18 cellular contexts compared by ENCODE assay signal in the genomic region with DNA sequence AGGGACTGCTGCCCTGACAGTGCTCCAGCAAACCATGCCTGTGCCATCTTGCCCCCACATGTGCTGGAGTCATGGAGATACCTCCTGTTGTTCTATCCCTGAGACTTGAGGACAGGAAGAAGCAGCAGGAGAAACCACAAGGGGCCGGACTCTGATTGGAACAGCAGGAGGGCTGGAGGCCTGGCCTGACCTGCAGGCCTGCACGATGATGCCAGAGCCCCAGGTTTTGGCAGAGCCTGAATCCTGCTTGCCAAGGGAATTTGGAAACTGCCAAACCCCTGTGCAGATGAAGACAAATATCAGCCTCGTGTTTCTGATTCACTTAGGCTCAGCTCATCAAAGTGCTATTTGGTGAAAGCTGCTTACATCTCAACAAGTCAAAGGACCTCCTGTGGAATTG.
DNase-seq lines count a peak whose midpoint lies in the region; ATAC-seq and TF ChIP-seq lines count a peak whose summit lies in the region.
"Had no signal": no experiment of that assay in that cellular context is flagged by ENCODE, and none has a peak within 500 bp of the region (broad histone marks: within the 10 kb centered on the region; RNA-seq: fewer than 3 reads in every experiment).

No MANE protein-coding gene starts in this region.

- no peaks in the 10 kb centered on the region for H3K36me3 ChIP-seq in SK-N-SH (replicated peaks in 1 of 2; ENCODE audit: control insufficient read depth in 1 of 2, insufficient read depth in 2 of 2, low read length in 1 of 2)
- no peaks in the 10 kb centered on the region for H3K36me3 ChIP-seq in tibial artery
- H3K36me3 ChIP-seq: lower lobe of right lung had no signal

- no peaks in the 10 kb centered on the region for H3K27me3 ChIP-seq in SK-N-SH (ENCODE audit: insufficient read depth)
- H3K27me3 ChIP-seq in tibial artery, result no peaks in the 10 kb centered on the region

- H2AFZ ChIP-seq in SK-N-SH (ENCODE audit: low read depth), result no peak overlapping the region

- H3K27ac ChIP-seq in SK-N-SH (ENCODE audit: low read depth in 2 of 2, low read length in 1 of 2) (no peak overlapping the region), tibial artery (peak overlapping the region; percentile 24 to 31)
- H3K27ac ChIP-seq: A549, lower lobe of right lung had no signal

- POLR2A ChIA-PET in SK-N-SH (lab: Yijun Ruan, JAX), result no interaction called here
- POLR2A ChIA-PET in MCF 10A (lab: Yijun Ruan, JAX), result interaction anchor here (0.6 to 9.5 kb wide), 8 partner anchors 36 to 228 kb away, joined by 3 to 58 read pairs (median 3); a partner anchor contains a TSS

- H3K4me2 ChIP-seq in SK-N-SH, result no peak overlapping the region
- H3K4me2 ChIP-seq: A549 had no signal

- H3K27me3 Mint-ChIP-seq in MCF 10A (ENCODE audit: insufficient read depth, unreplicated experiment), result no peaks in the 10 kb centered on the region

- no peak for TF ChIP-seq RAD21 in SK-N-SH (IDR thresholded peaks at IDR 0.05; ENCODE audit: low read length)

- ATAC-seq in SK-N-SH treated with all-trans-retinoic acid at 6 μM for 48 hours (no peak), left ventricle myocardium superior (peak; percentile 33), HG02623 (IDR thresholded peaks at IDR 0.05; ENCODE audit: unreplicated experiment) (no peak), GM19467 (IDR thresholded peaks at IDR 0.05; ENCODE audit: unreplicated experiment) (no peak)
- ATAC-seq: A549, lower lobe of right lung had no signal

- TF ChIP-seq EP300 in SK-N-SH (IDR thresholded peaks at IDR 0.05; ENCODE audit: borderline replicate concordance in 1 of 2, low read depth in 1 of 2, low read length in 1 of 2), result no peak

- no peaks in the 10 kb centered on the region for H3K9me3 Mint-ChIP-seq in MCF 10A (ENCODE audit: unreplicated experiment)
- H3K9me3 Mint-ChIP-seq: activated T-helper 2 cell treated with anti-CD3 and anti-CD28 coated beads, Interferon-gamma antibody, Interleukin-2, Interleukin-4, amounts not matched to agents 10 μg/mL and 5 μg/mL and 100 μg/mL, durations not matched to agents 14 hours and 24 hours and 36 hours; neural crest cell had no signal

- H3K79me2 ChIP-seq in SK-N-SH (ENCODE audit: insufficient read depth), result no peaks in the 10 kb centered on the region

- peaks cover 47% of the 10 kb centered on the region for H3K4me1 Mint-ChIP-seq in MCF 10A (ENCODE audit: insufficient read depth, unreplicated experiment)
- H3K4me1 Mint-ChIP-seq: neural crest cell had no signal

- 25% methylated on average over 3 of the region's 3 CpGs for WGBS in SK-N-SH (ENCODE audit: low lambda C conversion rate)

- TF ChIP-seq CTCF in SK-N-SH (IDR thresholded peaks at IDR 0.05) (no peak), MCF 10A (IDR thresholded peaks at IDR 0.05; ENCODE audit: unreplicated experiment) (no peak), tibial artery (IDR thresholded peaks at IDR 0.05) (no peak)

- CTCF ChIA-PET in SK-N-SH (lab: Yijun Ruan, JAX) (interaction anchor here (0.6 to 1.1 kb wide), 3 partner anchors 11 to 832 kb away, joined by 3 to 4 read pairs (median 3); no protein-coding TSS in a partner anchor), MCF 10A (lab: Yijun Ruan, JAX) (interaction anchor here (0.6 to 1.2 kb wide), 8 partner anchors 14 to 1463 kb away, joined by 3 to 6 read pairs (median 3); a partner anchor contains a TSS)

- no peaks in the 10 kb centered on the region for H4K20me1 ChIP-seq in SK-N-SH (ENCODE audit: insufficient read depth)

- no TSS peak for BruUV-seq in MCF 10A (replicated peaks; lab: Mats Ljungman, UMichigan)

- H3K4me3 ChIP-seq in SK-N-SH (ENCODE audit: low read depth in 2 of 2, low read length in 1 of 2) (no peak overlapping the region), tibial artery (no peak overlapping the region)
- H3K4me3 ChIP-seq: A549, lower lobe of right lung had no signal

- peak overlapping the region; percentile 82 for H3K27ac Mint-ChIP-seq in MCF 10A (ENCODE audit: low read depth, unreplicated experiment)
- H3K27ac Mint-ChIP-seq: activated T-helper 2 cell treated with anti-CD3 and anti-CD28 coated beads, Interferon-gamma antibody, Interleukin-2, Interleukin-4, amounts not matched to agents 10 μg/mL and 5 μg/mL and 100 μg/mL, durations not matched to agents 14 hours and 24 hours and 36 hours had no signal

- H3K4me1 ChIP-seq in SK-N-SH (ENCODE audit: control insufficient read depth in 1 of 2, insufficient read depth in 2 of 2, low read depth in 1 of 2, low read length in 1 of 2), result peaks cover 0 to 14% of the 10 kb centered on the region in 2 experiments; a peak in 2 of 4 replicates
- peaks cover 0 to 17% (median 4%) of the 10 kb centered on the region in 4 donors for H3K4me1 ChIP-seq in tibial artery

- no peak overlapping the region for H3K9ac ChIP-seq in SK-N-SH

- H3K4me3 Mint-ChIP-seq in MCF 10A (ENCODE audit: unreplicated experiment), result no peak overlapping the region
- H3K4me3 Mint-ChIP-seq: neural crest cell had no signal

- H3F3A ChIP-seq in SK-N-SH (replicated peaks; ENCODE audit: insufficient read depth), result no peaks in the 10 kb centered on the region

- no peaks in the 10 kb centered on the region for H3K9me3 ChIP-seq in SK-N-SH
- H3K9me3 ChIP-seq in tibial artery, result no peaks in the 10 kb centered on the region
- H3K9me3 ChIP-seq: A549, lower lobe of right lung had no signal

- H3K36me3 Mint-ChIP-seq in MCF 10A (ENCODE audit: insufficient read depth, unreplicated experiment), result no peaks in the 10 kb centered on the region

- no peaks in the 10 kb centered on the region for H3K9me2 ChIP-seq in SK-N-SH

- intact Hi-C loops in MCF 10A (cut with micrococcal nuclease) (loop anchor here (5.0 kb wide), 1 partner anchor 51 kb away; no protein-coding TSS in a partner anchor), left ventricle myocardium superior (cut with micrococcal nuclease) (no loop called here), tibial artery (cut with DNase I; ENCODE audit: low total_unique reads) (no loop called here)

- DNase-seq in SK-N-SH, result no peak
- peak; percentile 96 for DNase-seq in MCF 10A (ENCODE audit: unreplicated experiment)
- DNase-seq in left ventricle myocardium superior, result peak; percentile 33
- peak; percentile 74 to 87 for DNase-seq in tibial artery
- no peak for DNase-seq in SHP77 treated with DMSO at 0.1 percent for 48 hours (lab: John Stamatoyannopoulos, UW)
- DNase-seq: activated CD4-positive, alpha-beta T cell treated with anti-CD3 and anti-CD28 coated beads, Interleukin-2, amount 50 U/mL, for 48 hours; caudate nucleus; COR-L47; hypothalamus; lower lobe of right lung; NCI-H1048; NCI-H510A treated with DMSO at 0.1 percent for 48 hours had no signal

TF ChIP-seq in SK-N-SH, 30 proteins besides CTCF, POLR2A, EP300 and RAD21:
- TF ChIP-seq, protein P1, sequence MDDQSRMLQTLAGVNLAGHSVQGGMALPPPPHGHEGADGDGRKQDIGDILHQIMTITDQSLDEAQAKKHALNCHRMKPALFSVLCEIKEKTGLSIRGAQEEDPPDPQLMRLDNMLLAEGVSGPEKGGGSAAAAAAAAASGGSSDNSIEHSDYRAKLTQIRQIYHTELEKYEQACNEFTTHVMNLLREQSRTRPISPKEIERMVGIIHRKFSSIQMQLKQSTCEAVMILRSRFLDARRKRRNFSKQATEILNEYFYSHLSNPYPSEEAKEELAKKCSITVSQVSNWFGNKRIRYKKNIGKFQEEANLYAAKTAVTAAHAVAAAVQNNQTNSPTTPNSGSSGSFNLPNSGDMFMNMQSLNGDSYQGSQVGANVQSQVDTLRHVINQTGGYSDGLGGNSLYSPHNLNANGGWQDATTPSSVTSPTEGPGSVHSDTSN (IDR thresholded peaks at IDR 0.05), result peak; percentile 43
- TF ChIP-seq NFIC (IDR thresholded peaks at IDR 0.05; ENCODE audit: borderline replicate concordance) (peak; percentile 44; the same call in 1 of the 2 replicates), FOSL2 (IDR thresholded peaks at IDR 0.05; ENCODE audit: borderline replicate concordance, low read depth) (no peak), GATA2 (CRISPR knock-in tag; IDR thresholded peaks at IDR 0.05) (no peak), TCF12 (IDR thresholded peaks at IDR 0.05) (peak; percentile 49)

TF ChIP-seq in SK-N-SH treated with all-trans-retinoic acid at 6 μM for 48 hours, 23 proteins besides CTCF, POLR2A, EP300 and RAD21 (continues in another document):
- TF ChIP-seq, protein P2, sequence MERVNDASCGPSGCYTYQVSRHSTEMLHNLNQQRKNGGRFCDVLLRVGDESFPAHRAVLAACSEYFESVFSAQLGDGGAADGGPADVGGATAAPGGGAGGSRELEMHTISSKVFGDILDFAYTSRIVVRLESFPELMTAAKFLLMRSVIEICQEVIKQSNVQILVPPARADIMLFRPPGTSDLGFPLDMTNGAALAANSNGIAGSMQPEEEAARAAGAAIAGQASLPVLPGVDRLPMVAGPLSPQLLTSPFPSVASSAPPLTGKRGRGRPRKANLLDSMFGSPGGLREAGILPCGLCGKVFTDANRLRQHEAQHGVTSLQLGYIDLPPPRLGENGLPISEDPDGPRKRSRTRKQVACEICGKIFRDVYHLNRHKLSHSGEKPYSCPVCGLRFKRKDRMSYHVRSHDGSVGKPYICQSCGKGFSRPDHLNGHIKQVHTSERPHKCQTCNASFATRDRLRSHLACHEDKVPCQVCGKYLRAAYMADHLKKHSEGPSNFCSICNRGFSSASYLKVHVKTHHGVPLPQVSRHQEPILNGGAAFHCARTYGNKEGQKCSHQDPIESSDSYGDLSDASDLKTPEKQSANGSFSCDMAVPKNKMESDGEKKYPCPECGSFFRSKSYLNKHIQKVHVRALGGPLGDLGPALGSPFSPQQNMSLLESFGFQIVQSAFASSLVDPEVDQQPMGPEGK (CRISPR knock-in tag; IDR thresholded peaks at IDR 0.05; ENCODE audit: borderline replicate concordance), result no peak
- TF ChIP-seq, protein P3, sequence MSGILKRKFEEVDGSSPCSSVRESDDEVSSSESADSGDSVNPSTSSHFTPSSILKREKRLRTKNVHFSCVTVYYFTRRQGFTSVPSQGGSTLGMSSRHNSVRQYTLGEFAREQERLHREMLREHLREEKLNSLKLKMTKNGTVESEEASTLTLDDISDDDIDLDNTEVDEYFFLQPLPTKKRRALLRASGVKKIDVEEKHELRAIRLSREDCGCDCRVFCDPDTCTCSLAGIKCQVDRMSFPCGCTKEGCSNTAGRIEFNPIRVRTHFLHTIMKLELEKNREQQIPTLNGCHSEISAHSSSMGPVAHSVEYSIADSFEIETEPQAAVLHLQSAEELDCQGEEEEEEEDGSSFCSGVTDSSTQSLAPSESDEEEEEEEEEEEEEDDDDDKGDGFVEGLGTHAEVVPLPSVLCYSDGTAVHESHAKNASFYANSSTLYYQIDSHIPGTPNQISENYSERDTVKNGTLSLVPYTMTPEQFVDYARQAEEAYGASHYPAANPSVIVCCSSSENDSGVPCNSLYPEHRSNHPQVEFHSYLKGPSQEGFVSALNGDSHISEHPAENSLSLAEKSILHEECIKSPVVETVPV (CRISPR knock-in tag; IDR thresholded peaks at IDR 0.05), result no peak
- no peak for TF ChIP-seq PPARA (CRISPR knock-in tag; IDR thresholded peaks at IDR 0.05; ENCODE audit: borderline replicate concordance)
- no peak for TF ChIP-seq RARB (CRISPR knock-in tag; IDR thresholded peaks at IDR 0.05)
- TF ChIP-seq ZNF565 (CRISPR knock-in tag; conservative IDR thresholded peaks at IDR 0.05; ENCODE audit: low read depth), result no peak

Comparison
In these comparisons a context has a peak if more than half of its experiments do, and no peak if none do; other contexts are left out.
1. DNase-seq: peak in MCF 10A (single experiment), left ventricle myocardium superior (single experiment) and tibial artery (2 of 2); none in SK-N-SH (single experiment) and SHP77 treated with DMSO at 0.1 percent for 48 hours (single experiment).
2. H3K27ac ChIP-seq: peak in tibial artery (2 of 2); none in SK-N-SH (0 of 2).